ENCODE assay signal across 11 cellular contexts in the genomic region with DNA sequence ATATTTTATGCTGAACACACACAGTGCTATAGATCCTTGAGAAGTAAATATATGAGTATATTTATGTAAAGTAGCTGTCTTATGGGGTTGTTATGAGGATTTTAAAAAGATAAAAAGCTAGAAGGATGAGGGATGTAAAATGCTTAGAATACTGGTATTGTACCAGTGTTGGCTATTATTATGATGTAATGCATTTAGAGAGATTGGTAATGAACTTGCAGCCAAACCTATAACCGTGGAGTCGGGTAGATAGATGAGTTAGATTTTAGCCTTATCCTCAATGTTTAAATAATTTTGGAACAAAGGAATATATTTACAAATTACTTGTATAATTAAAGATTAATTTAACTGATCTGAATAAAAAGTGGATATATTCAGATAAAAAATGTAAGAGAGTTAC.
"Had no signal": no experiment of that assay in that cellular context is flagged by ENCODE, and none has a peak within 500 bp of the region (broad histone marks: within the 10 kb centered on the region; RNA-seq: fewer than 3 reads in every experiment).

No MANE protein-coding gene starts in this region.

- H3K4me3 ChIP-seq: GM23248, GM23338, HAP-1 had no signal

- H3K4me2 ChIP-seq: GM23338 had no signal

- DNase-seq: GM23248, GOT3, H7, H9, HCEC 1CT, HFFc6 had no signal

- H3K4me1 ChIP-seq: HAP-1 had no signal

- ATAC-seq: GM23338, HCT116 had no signal

- H3K27ac ChIP-seq: GM23248 had no signal

- H2AFZ ChIP-seq: GM23248 had no signal

- H3K9ac ChIP-seq: GM23248 had no signal

- H3K36me3 ChIP-seq: HAP-1 had no signal

- H3K9me3 ChIP-seq: HAP-1 had no signal

- FAIRE-seq: H1, H54 had no signal
